ENCODE assay signal across 33 cellular contexts in the genomic region with DNA sequence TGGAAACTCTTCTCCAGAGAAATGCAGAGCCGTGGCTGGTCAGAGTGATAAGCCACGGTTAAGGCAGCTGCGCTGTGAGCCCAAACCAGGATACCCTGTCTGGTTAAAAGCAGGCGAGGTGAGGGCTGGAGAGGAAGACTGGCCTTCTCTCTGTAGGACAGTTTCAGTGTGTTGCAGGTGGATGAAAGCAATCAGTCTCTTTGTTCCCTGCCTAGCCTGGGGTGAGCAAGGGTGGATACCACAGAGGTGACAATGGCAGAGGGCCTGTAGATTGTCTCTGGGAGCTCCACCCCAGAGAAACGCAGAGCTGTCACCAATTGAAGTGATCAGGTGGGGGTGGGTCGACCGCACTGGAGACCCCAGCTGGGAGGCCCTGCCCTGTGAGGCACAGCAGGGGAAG.
"Had no signal": no experiment of that assay in that cellular context is flagged by ENCODE, and none has a peak within 500 bp of the region (broad histone marks: within the 10 kb centered on the region; RNA-seq: fewer than 3 reads in every experiment).

No MANE protein-coding gene starts in this region.

- DNase-seq: activated B cell treated with CpG ODN at 0.5 μM for 24 hours; activated CD4-positive, alpha-beta T cell treated with anti-CD3 and anti-CD28 coated beads for 48 hours; activated CD4-positive, alpha-beta T cell treated with anti-CD3 and anti-CD28 coated beads, Interleukin-2, amount 50 U/mL, for 1 hour; activated CD4-positive, alpha-beta T cell treated with anti-CD3 and anti-CD28 coated beads, Interleukin-2, amount 50 U/mL, for 48 hours; activated CD8-positive, alpha-beta memory T cell treated with anti-CD3 and anti-CD28 coated beads for 24 hours; activated CD8-positive, alpha-beta T cell treated with anti-CD3 and anti-CD28 coated beads for 36 hours; activated effector memory CD4-positive, alpha-beta T cell treated with Interleukin-2 at 50 U/mL for 16 hours; activated gamma-delta T cell treated with Interleukin-2 at 50 U/mL for 16 hours; activated naive CD4-positive, alpha-beta T cell treated with Interleukin-2 at 50 U/mL for 16 hours; activated naive CD8-positive, alpha-beta T cell treated with anti-CD3 and anti-CD28 coated beads for 36 hours; activated naive CD8-positive, alpha-beta T cell treated with anti-CD3 and anti-CD28 coated beads, Interleukin-2, amount 50 U/mL, for 24 hours; activated T-cell treated with anti-CD3 and anti-CD28 coated beads, Interleukin-2, amount 50 U/mL, for 4 hours; amygdala; aorta; body of pancreas; caudate nucleus; cortex of kidney; dermis blood vessel endothelial cell; effector memory CD8-positive, alpha-beta T cell; esophagus squamous epithelium; foreskin melanocyte; heart right ventricle; T-cell; T-helper 17 cell; T1000 had no signal

- ATAC-seq: activated CD4-positive, CD25-positive, alpha-beta regulatory T cell treated with anti-CD3 and anti-CD28 coated beads, Interleukin-2, amount 50 U/mL, for 24 hours; activated CD8-positive, alpha-beta T cell treated with anti-CD3 and anti-CD28 coated beads for 36 hours; activated naive CD8-positive, alpha-beta T cell treated with anti-CD3 and anti-CD28 coated beads, Interleukin-2, amount 50 U/mL, for 24 hours; activated T-cell treated with anti-CD3 and anti-CD28 coated beads, Interleukin-2, amount 50 U/mL, for 4 hours; activated T-helper 17 cell treated with anti-CD3 and anti-CD28 coated beads, Interleukin-2, amount 50 U/mL, for 72 hours; body of pancreas; effector memory CD8-positive, alpha-beta T cell; heart right ventricle; T-cell; T-helper 17 cell had no signal

- H3K36me3 Mint-ChIP-seq: activated naive CD4-positive, alpha-beta T cell treated with anti-CD3 and anti-CD28 coated beads, Interleukin-2, amount 50 U/mL, for 24 hours; activated naive CD8-positive, alpha-beta T cell treated with anti-CD3 and anti-CD28 coated beads for 36 hours; T-cell had no signal

- H3K4me1 ChIP-seq: adrenal gland, body of pancreas, esophagus squamous epithelium, heart right ventricle had no signal

- H3K27me3 ChIP-seq: adrenal gland, body of pancreas, esophagus squamous epithelium, gastroesophageal sphincter, heart right ventricle had no signal

- H3K4me3 ChIP-seq: adrenal gland, body of pancreas, esophagus squamous epithelium, gastroesophageal sphincter, heart right ventricle had no signal

- H3K36me3 ChIP-seq: adrenal gland, esophagus squamous epithelium, gastroesophageal sphincter, heart right ventricle had no signal

- H3K9me3 Mint-ChIP-seq: activated naive CD4-positive, alpha-beta T cell treated with anti-CD3 and anti-CD28 coated beads, Interleukin-2, amount 50 U/mL, for 24 hours; activated T-helper 17 cell treated with anti-CD3 and anti-CD28 coated beads, Interleukin-2, amount 50 U/mL, for 72 hours had no signal

- H3K4me3 Mint-ChIP-seq: activated B cell treated with CpG ODN at 0.5 μM for 24 hours; activated CD8-positive, alpha-beta T cell treated with anti-CD3 and anti-CD28 coated beads for 36 hours; activated naive CD4-positive, alpha-beta T cell treated with anti-CD3 and anti-CD28 coated beads, Interleukin-2, amount 50 U/mL, for 24 hours; activated naive CD8-positive, alpha-beta T cell treated with anti-CD3 and anti-CD28 coated beads for 36 hours; activated naive CD8-positive, alpha-beta T cell treated with anti-CD3 and anti-CD28 coated beads, Interleukin-2, amount 50 U/mL, for 24 hours; activated T-cell treated with anti-CD3 and anti-CD28 coated beads, Interleukin-2, amount 50 U/mL, for 4 hours; activated T-helper 17 cell treated with anti-CD3 and anti-CD28 coated beads, Interleukin-2, amount 50 U/mL, for 72 hours; effector memory CD8-positive, alpha-beta T cell; T-cell; T-helper 17 cell; T-helper 2 cell treated with Interferon-gamma antibody and Interleukin-4, amounts not matched to agents 5 μg/mL and 100 μg/mL, for 36 hours had no signal

- H3K27ac ChIP-seq: adrenal gland, body of pancreas, epithelial cell of prostate, esophagus squamous epithelium, gastroesophageal sphincter, heart right ventricle, VCaP had no signal

- H3K27me3 Mint-ChIP-seq: activated B cell treated with CpG ODN at 0.5 μM for 24 hours; activated CD8-positive, alpha-beta T cell treated with anti-CD3 and anti-CD28 coated beads for 36 hours; activated naive CD8-positive, alpha-beta T cell treated with anti-CD3 and anti-CD28 coated beads for 36 hours; activated naive CD8-positive, alpha-beta T cell treated with anti-CD3 and anti-CD28 coated beads, Interleukin-2, amount 50 U/mL, for 24 hours; activated T-helper 17 cell treated with anti-CD3 and anti-CD28 coated beads, Interleukin-2, amount 50 U/mL, for 72 hours; effector memory CD8-positive, alpha-beta T cell; T-cell; T-helper 17 cell had no signal

- H3K4me1 Mint-ChIP-seq: activated naive CD4-positive, alpha-beta T cell treated with anti-CD3 and anti-CD28 coated beads, Interleukin-2, amount 50 U/mL, for 24 hours; activated naive CD8-positive, alpha-beta T cell treated with anti-CD3 and anti-CD28 coated beads for 36 hours; activated naive CD8-positive, alpha-beta T cell treated with anti-CD3 and anti-CD28 coated beads, Interleukin-2, amount 50 U/mL, for 24 hours; activated T-helper 17 cell treated with anti-CD3 and anti-CD28 coated beads, Interleukin-2, amount 50 U/mL, for 72 hours; T-cell; T-helper 17 cell had no signal

- H3K27ac Mint-ChIP-seq: activated B cell treated with CpG ODN at 0.5 μM for 24 hours; activated CD8-positive, alpha-beta T cell treated with anti-CD3 and anti-CD28 coated beads for 36 hours; activated naive CD4-positive, alpha-beta T cell treated with anti-CD3 and anti-CD28 coated beads, Interleukin-2, amount 50 U/mL, for 24 hours; activated naive CD8-positive, alpha-beta T cell treated with anti-CD3 and anti-CD28 coated beads for 36 hours; activated naive CD8-positive, alpha-beta T cell treated with anti-CD3 and anti-CD28 coated beads, Interleukin-2, amount 50 U/mL, for 24 hours; activated T-helper 17 cell treated with anti-CD3 and anti-CD28 coated beads, Interleukin-2, amount 50 U/mL, for 72 hours; effector memory CD8-positive, alpha-beta T cell; T-cell; T-helper 17 cell; T-helper 2 cell treated with Interferon-gamma antibody and Interleukin-4, amounts not matched to agents 5 μg/mL and 100 μg/mL, for 36 hours had no signal
